ENCODE assay signal across 8 cellular contexts in the genomic region with DNA sequence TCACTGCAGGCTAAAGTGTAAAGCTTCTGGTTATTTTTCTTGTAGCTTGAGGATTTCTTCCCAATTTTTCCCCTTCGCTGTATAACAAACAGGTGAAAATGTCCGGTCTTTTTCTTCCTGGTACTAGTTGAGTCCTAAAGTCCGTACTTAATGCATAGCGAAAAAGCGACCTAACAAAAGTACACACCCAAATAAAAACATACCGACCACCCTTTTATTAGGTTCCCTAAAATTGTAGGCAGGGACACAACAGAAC. TPM values are rescaled to one million over a fixed set of nuclear protein-coding genes. Genes with fewer than 3 reads are reported as not detected.
A peak's percentile ranks its signal among the peaks of the same experiment; 100 is the strongest.
DNase-seq lines count a peak whose midpoint lies in the region; ATAC-seq and TF ChIP-seq lines count a peak whose summit lies in the region.

No MANE protein-coding gene starts in this region.

- peak overlapping the region; percentile 95 to 99 for H3K4me3 Mint-ChIP-seq in activated T-cell treated with anti-CD3 and anti-CD28 coated beads, Interleukin-2, amount 50 U/mL, for 72 hours

- in situ Hi-C loops in astrocyte of the spinal cord (cut with HindIII; ENCODE audit: low sequenced_read_pairs) (no loop called here), transverse colon (cut with MboI; ENCODE audit: low pct_ligation_motif_present in 1 of 4, low pct_unique_long_range_greater_than_20kb in 1 of 4, low sequenced_read_pairs in 3 of 4) (no loop called here), GM13977 (cut with MboI; ENCODE audit: low pct_unique_long_range_greater_than_20kb, low sequenced_read_pairs, unreplicated experiment) (no loop called here)

- no peaks in the 10 kb centered on the region for H3K9me3 ChIP-seq in lower lobe of right lung
- no peaks in the 10 kb centered on the region for H3K9me3 ChIP-seq in transverse colon

- H3K4me1 Mint-ChIP-seq in activated T-cell treated with anti-CD3 and anti-CD28 coated beads, Interleukin-2, amount 50 U/mL, for 72 hours (ENCODE audit: low read depth): peaks cover 59% of the 10 kb centered on the region

- no peak for TF ChIP-seq EP300 in transverse colon (IDR thresholded peaks at IDR 0.05; ENCODE audit: low read depth)

- peaks cover 10 to 23% of the 10 kb centered on the region in 2 donors for H3K36me3 Mint-ChIP-seq in activated T-cell treated with anti-CD3 and anti-CD28 coated beads, Interleukin-2, amount 50 U/mL, for 72 hours (ENCODE audit: insufficient read depth in 2 of 2)

- intact Hi-C loops in lower lobe of right lung (cut with DNase I): no loop called here
- intact Hi-C loops in transverse colon (cut with DNase I; ENCODE audit: low total_unique reads): no loop called here

- H3K27me3 ChIP-seq in lower lobe of right lung (ENCODE audit: low read depth) (no peaks in the 10 kb centered on the region), transverse colon (no peaks in the 10 kb centered on the region)

- H3K4me3 ChIP-seq in astrocyte of the spinal cord (ENCODE audit: low read depth, low read length) (peak overlapping the region; percentile 93), lower lobe of right lung (peak overlapping the region; percentile 92), transverse colon (peak overlapping the region; percentile 56 to 98 (median 88))

- TF ChIP-seq CTCF in astrocyte of the spinal cord (IDR thresholded peaks at IDR 0.05; ENCODE audit: low read depth, low read length): no peak
- no peak for TF ChIP-seq CTCF in lower lobe of right lung (IDR thresholded peaks at IDR 0.05)
- no peak for TF ChIP-seq CTCF in transverse colon (IDR thresholded peaks at IDR 0.05)
- no peak for TF ChIP-seq CTCF in GM13977 (IDR thresholded peaks at IDR 0.05; ENCODE audit: extremely low read depth, insufficient read depth, missing control alignments)

- TF ChIP-seq POLR2A in transverse colon (IDR thresholded peaks at IDR 0.05): no peak

- H3K27ac Mint-ChIP-seq in activated T-cell treated with anti-CD3 and anti-CD28 coated beads, Interleukin-2, amount 50 U/mL, for 72 hours: peak overlapping the region; percentile 96

- DNase-seq in activated T-cell treated with anti-CD3 and anti-CD28 coated beads, Interleukin-2, amount 50 U/mL, for 72 hours: no peak
- DNase-seq in activated T-cell treated with anti-CD3 and anti-CD28 coated beads for 4 hours (no peak), astrocyte of the spinal cord (ENCODE audit: low read depth, low spot score) (no peak), lower lobe of right lung (no peak), transverse colon (no peak), DMS 273 treated with DMSO at 0.1 percent for 48 hours (lab: John Stamatoyannopoulos, UW) (no peak), GM13977 (ENCODE audit: low spot score) (no peak)

- no peaks in the 10 kb centered on the region for H3K9me3 Mint-ChIP-seq in activated T-cell treated with anti-CD3 and anti-CD28 coated beads, Interleukin-2, amount 50 U/mL, for 72 hours

- no peak for ATAC-seq in activated T-cell treated with anti-CD3 and anti-CD28 coated beads, Interleukin-2, amount 50 U/mL, for 72 hours (replicated peaks in 1 of 2)
- no peak for ATAC-seq in lower lobe of right lung
- no peak for ATAC-seq in HG03457 (IDR thresholded peaks at IDR 0.05; ENCODE audit: unreplicated experiment)

- H3K27me3 Mint-ChIP-seq in activated T-cell treated with anti-CD3 and anti-CD28 coated beads, Interleukin-2, amount 50 U/mL, for 72 hours (ENCODE audit: low read depth): no peaks in the 10 kb centered on the region

- H3K27ac ChIP-seq in lower lobe of right lung (peak overlapping the region; percentile 92), transverse colon (peak overlapping the region; percentile 90 to 93 (median 92))

- H3K36me3 ChIP-seq in lower lobe of right lung (peaks cover 20% of the 10 kb centered on the region), transverse colon (peaks cover 0 to 9% (median 4%) of the 10 kb centered on the region in 4 donors)

- 0% methylated on average over 4 to 6 of the region's 6 CpGs for WGBS in transverse colon (ENCODE audit: low coverage in 1 of 2), 2 donors

- H3K4me1 ChIP-seq in lower lobe of right lung: peaks cover 47% of the 10 kb centered on the region
- peaks cover 9 to 47% (median 37%) of the 10 kb centered on the region in 4 donors for H3K4me1 ChIP-seq in transverse colon

RNA-seq across cellular contexts. Expression of a gene that starts 0.3 kb away (rescaled TPM):
- total RNA-seq in activated T-cell treated with anti-CD3 and anti-CD28 coated beads, Interleukin-2, amount 50 U/mL, for 72 hours: 10 to 100 TPM; 28.3 to 32.3 TPM
- total RNA-seq in lower lobe of right lung: 33.8 TPM
- 10 to 100 TPM in 3 of 4 donors, 1 to 10 TPM in 1; 5.2 to 32.1 (median 14.2) TPM for total RNA-seq in transverse colon

RNA-seq across cellular contexts. Expression of a gene that starts 0.8 kb away (rescaled TPM):
- total RNA-seq in activated T-cell treated with anti-CD3 and anti-CD28 coated beads, Interleukin-2, amount 50 U/mL, for 72 hours: 10 to 100 TPM; 50.5 to 54.2 TPM
- total RNA-seq in lower lobe of right lung (55.5 TPM), transverse colon (100 to 1,000 TPM in 1 of 4 donors, 10 to 100 TPM in 3; 31.4 to 103 (median 35.0) TPM)

RNA-seq across cellular contexts. Expression of a gene that starts 22.2 kb away (rescaled TPM):
- total RNA-seq in activated T-cell treated with anti-CD3 and anti-CD28 coated beads, Interleukin-2, amount 50 U/mL, for 72 hours: 10 to 100 TPM; 10.7 to 12.9 TPM
- total RNA-seq in lower lobe of right lung (8.6 TPM), transverse colon (1 to 10 TPM in 3 of 4 donors, not detected in 1; 1.8 to 7.9 (median 7.3) TPM)
